ENCODE assay signal across 26 cellular contexts in the genomic region with DNA sequence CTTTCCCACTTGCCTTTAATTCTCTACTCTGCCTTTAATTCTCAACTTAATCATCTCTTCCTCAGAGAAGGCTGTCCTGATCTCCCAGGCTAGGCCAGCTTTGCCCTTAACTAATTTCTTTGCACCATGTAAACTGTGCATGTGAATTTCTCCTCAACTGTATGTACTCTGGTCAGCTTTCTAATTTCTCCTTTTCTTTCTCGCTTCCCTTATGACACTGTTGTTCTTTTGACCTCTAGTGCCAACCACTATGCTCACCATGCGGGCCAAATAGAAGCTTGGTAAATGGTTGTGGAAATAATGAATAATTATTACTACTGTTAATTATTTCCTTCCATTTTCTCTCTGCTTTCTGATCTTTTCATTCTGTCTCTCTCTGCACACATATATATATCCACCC.
"Had no signal": no experiment of that assay in that cellular context is flagged by ENCODE, and none has a peak within 500 bp of the region (broad histone marks: within the 10 kb centered on the region; RNA-seq: fewer than 3 reads in every experiment).

No MANE protein-coding gene starts in this region.

- H3K4me3 Mint-ChIP-seq: immature natural killer cell; naive thymus-derived CD8-positive, alpha-beta T cell; nephron; neural crest cell; stimulated activated effector memory CD8-positive, alpha-beta T cell treated with anti-CD3 and anti-CD28 coated beads, Interleukin-12 subunit alpha, Interleukin-12 subunit beta, amount 100 ng/mL, for 72 hours had no signal

- DNase-seq: hypothalamus; immature natural killer cell; kidney; left colon; left lung; lower lobe of right lung; mammary epithelial cell; mesenchymal stem cell; naive thymus-derived CD8-positive, alpha-beta T cell; nucleus accumbens; pancreas; posterior cingulate gyrus; retina; right cardiac atrium; sigmoid colon; small intestine; spleen; stimulated activated CD4-positive, alpha-beta T cell treated with anti-CD3 and anti-CD28 coated beads, Interleukin-4, amount 100 ng/mL, for 24 hours; stimulated activated naive CD4-positive, alpha-beta T cell treated with Interleukin-2 at 50 U/mL for 16 hours; stomach; testis; transverse colon; upper lobe of right lung had no signal

- ATAC-seq: left colon; lower lobe of right lung; naive thymus-derived CD8-positive, alpha-beta T cell; pancreas; right cardiac atrium; stimulated activated effector memory CD8-positive, alpha-beta T cell treated with anti-CD3 and anti-CD28 coated beads, Interleukin-12 subunit alpha, Interleukin-12 subunit beta, amount 100 ng/mL, for 72 hours; upper lobe of right lung had no signal

- H3K27ac Mint-ChIP-seq: immature natural killer cell; naive thymus-derived CD8-positive, alpha-beta T cell; nephron; stimulated activated effector memory CD8-positive, alpha-beta T cell treated with anti-CD3 and anti-CD28 coated beads, Interleukin-12 subunit alpha, Interleukin-12 subunit beta, amount 100 ng/mL, for 72 hours had no signal

- H3K4me1 Mint-ChIP-seq: immature natural killer cell; naive thymus-derived CD8-positive, alpha-beta T cell; nephron; neural crest cell; stimulated activated effector memory CD8-positive, alpha-beta T cell treated with anti-CD3 and anti-CD28 coated beads, Interleukin-12 subunit alpha, Interleukin-12 subunit beta, amount 100 ng/mL, for 72 hours had no signal

- H3K36me3 Mint-ChIP-seq: immature natural killer cell; naive thymus-derived CD8-positive, alpha-beta T cell; stimulated activated effector memory CD8-positive, alpha-beta T cell treated with anti-CD3 and anti-CD28 coated beads, Interleukin-12 subunit alpha, Interleukin-12 subunit beta, amount 100 ng/mL, for 72 hours had no signal
